Comparison of ENCODE assay signal across 8 cellular contexts in the genomic region with DNA sequence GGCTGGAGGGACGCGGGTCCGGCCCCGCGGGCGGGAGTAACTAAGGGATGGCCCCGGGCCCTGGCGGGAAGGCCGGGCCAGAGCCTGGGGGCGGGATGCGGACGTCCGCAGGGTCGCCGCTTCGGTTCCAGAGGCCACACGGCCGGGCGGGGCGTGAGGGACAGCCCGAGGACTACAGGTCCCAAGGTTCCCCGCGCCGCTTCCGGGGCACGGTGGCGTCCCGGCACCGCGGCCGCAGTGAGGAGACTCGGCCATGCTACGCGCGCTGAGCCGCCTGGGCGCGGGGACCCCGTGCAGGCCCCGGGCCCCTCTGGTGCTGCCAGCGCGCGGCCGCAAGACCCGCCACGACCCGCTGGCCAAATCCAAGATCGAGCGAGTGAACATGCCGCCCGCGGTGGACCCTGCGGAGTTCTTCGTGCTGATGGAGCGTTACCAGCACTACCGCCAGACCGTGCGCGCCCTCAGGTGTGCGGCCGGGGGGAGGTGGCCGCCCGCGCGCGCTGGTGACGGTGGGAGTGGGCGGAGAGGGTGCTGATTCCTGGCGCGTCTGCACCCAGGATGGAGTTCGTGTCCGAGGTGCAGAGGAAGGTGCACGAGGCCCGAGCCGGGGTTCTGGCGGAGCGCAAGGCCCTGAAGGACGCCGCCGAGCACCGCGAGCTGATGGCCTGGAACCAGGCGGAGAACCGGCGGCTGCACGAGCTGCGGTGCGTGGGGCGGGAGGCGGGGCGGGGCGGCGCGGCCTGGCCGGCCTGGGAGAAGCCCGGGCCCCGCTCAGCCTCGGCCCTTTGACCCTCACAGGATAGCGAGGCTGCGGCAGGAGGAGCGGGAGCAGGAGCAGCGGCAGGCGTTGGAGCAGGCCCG. TPM values are rescaled to one million over a fixed set of nuclear protein-coding genes. Genes with fewer than 3 reads are reported as not detected.
DNase-seq lines count a peak whose midpoint lies in the region; ATAC-seq and TF ChIP-seq lines count a peak whose summit lies in the region.

A gene (plus strand): TSS at position 237 of the 861 bp plus-strand sequence. CDS start 17 bp downstream, at position 254.

- peaks cover 12 to 27% of the 10 kb centered on the region in 2 experiments for H3K36me3 ChIP-seq in SK-N-SH (replicated peaks in 1 of 2; ENCODE audit: control insufficient read depth in 1 of 2, insufficient read depth in 2 of 2, low read length in 1 of 2)
- peaks cover 23% of the 10 kb centered on the region for H3K36me3 ChIP-seq in osteoblast (ENCODE audit: insufficient read depth, low read length)
- no peaks in the 10 kb centered on the region for H3K36me3 ChIP-seq in testis (ENCODE audit: low read depth, missing control alignments)

- TF ChIP-seq RAD21 in SK-N-SH (IDR thresholded peaks at IDR 0.05; ENCODE audit: low read length), result no peak

- H3K9me3 ChIP-seq in SK-N-SH, result no peaks in the 10 kb centered on the region
- no peaks in the 10 kb centered on the region for H3K9me3 ChIP-seq in osteoblast (ENCODE audit: low read depth, low read length)
- no peaks in the 10 kb centered on the region for H3K9me3 ChIP-seq in testis

- peak within 1 kb of the TSS; percentile 95 for H3K4me3 Mint-ChIP-seq in activated naive CD4-positive, alpha-beta T cell treated with anti-CD3 and anti-CD28 coated beads, Interleukin-2, amount 50 U/mL, for 24 hours

- DNase-seq in ELR (ENCODE audit: low read depth), result peak; percentile 90
- DNase-seq in LHCN-M2 (ENCODE audit: low read depth), result peak; percentile 83
- peak; percentile 96 for DNase-seq in SK-N-SH
- DNase-seq in glomerular visceral epithelial cell (ENCODE audit: extremely low spot score), result peak; percentile 86
- DNase-seq in osteoblast (ENCODE audit: insufficient read length, low spot score, missing footprints), result peak; percentile 99
- peak; percentile 94 for DNase-seq in testis

- H3K27ac Mint-ChIP-seq in activated naive CD4-positive, alpha-beta T cell treated with anti-CD3 and anti-CD28 coated beads, Interleukin-2, amount 50 U/mL, for 24 hours, result peak within 1 kb of the TSS; percentile 85

- H3K27me3 ChIP-seq in SK-N-SH (ENCODE audit: insufficient read depth), result no peaks in the 10 kb centered on the region
- H3K27me3 ChIP-seq in osteoblast (ENCODE audit: insufficient read depth, low read length), result no peaks in the 10 kb centered on the region
- H3K27me3 ChIP-seq in testis, result no peaks in the 10 kb centered on the region

- TF ChIP-seq POLR2A in testis (IDR thresholded peaks at IDR 0.05), result peak; percentile 5

- CTCF ChIA-PET in SK-N-SH (lab: Yijun Ruan, JAX), result interaction anchor here (1.5 kb wide), 1 partner anchor 8 kb away, joined by 7 read pairs; no protein-coding TSS in a partner anchor

- peaks cover 5 to 17% of the 10 kb centered on the region in 2 experiments; a peak in 2 of 4 replicates for H3K4me1 ChIP-seq in SK-N-SH (ENCODE audit: control insufficient read depth in 1 of 2, insufficient read depth in 2 of 2, low read depth in 1 of 2, low read length in 1 of 2)
- peaks cover 15% of the 10 kb centered on the region for H3K4me1 ChIP-seq in osteoblast (ENCODE audit: insufficient read depth, low read length)
- peaks cover 12% of the 10 kb centered on the region for H3K4me1 ChIP-seq in testis

- H3K27me3 Mint-ChIP-seq in activated naive CD4-positive, alpha-beta T cell treated with anti-CD3 and anti-CD28 coated beads, Interleukin-2, amount 50 U/mL, for 24 hours, result no peaks in the 10 kb centered on the region

- H3K27ac ChIP-seq in SK-N-SH (ENCODE audit: low read depth in 2 of 2, low read length in 1 of 2) (peak within 1 kb of the TSS; percentile 54 to 96), osteoblast (ENCODE audit: low read depth, low read length) (peak within 1 kb of the TSS; percentile 80), testis (peak within 1 kb of the TSS; percentile 81 to 85)

- H4K20me1 ChIP-seq in SK-N-SH (ENCODE audit: insufficient read depth) (0 out of 2 replicates have a peak, but pooled peaks cover 5% of the 10 kb centered on the region), osteoblast (ENCODE audit: insufficient read depth, low read length) (no peaks in the 10 kb centered on the region)

- peak; percentile 88 for ATAC-seq in GM21825 (IDR thresholded peaks at IDR 0.05; ENCODE audit: unreplicated experiment)

- peaks cover 20% of the 10 kb centered on the region for H3K4me1 Mint-ChIP-seq in activated naive CD4-positive, alpha-beta T cell treated with anti-CD3 and anti-CD28 coated beads, Interleukin-2, amount 50 U/mL, for 24 hours

- peak within 1 kb of the TSS; percentile 78 to 97 for H3K4me3 ChIP-seq in SK-N-SH (ENCODE audit: low read depth in 2 of 2, low read length in 1 of 2)
- peak within 1 kb of the TSS; percentile 94 for H3K4me3 ChIP-seq in osteoblast (ENCODE audit: insufficient read depth, low read length)
- peak within 1 kb of the TSS; percentile 72 to 88 for H3K4me3 ChIP-seq in testis

- H2AFZ ChIP-seq in SK-N-SH (ENCODE audit: low read depth) (peak within 1 kb of the TSS; percentile 53; the same call in 1 of the 2 replicates), osteoblast (ENCODE audit: low read length) (peak within 1 kb of the TSS; percentile 72)

- TF ChIP-seq EP300 in SK-N-SH (IDR thresholded peaks at IDR 0.05; ENCODE audit: borderline replicate concordance in 1 of 2, low read depth in 1 of 2, low read length in 1 of 2), result peak in 1 of 2 experiments; percentile 6; a peak in 1 of 4 replicates

- peak within 1 kb of the TSS; percentile 94 for H3K4me2 ChIP-seq in SK-N-SH
- H3K4me2 ChIP-seq in osteoblast (ENCODE audit: insufficient read depth, low read length), result peak within 1 kb of the TSS; percentile 81

- H3K79me2 ChIP-seq in SK-N-SH (ENCODE audit: insufficient read depth), result peaks cover 21% of the 10 kb centered on the region
- H3K79me2 ChIP-seq in osteoblast (ENCODE audit: insufficient read depth, low read length), result peaks cover 11% of the 10 kb centered on the region

- no peaks in the 10 kb centered on the region for H3K9me2 ChIP-seq in SK-N-SH

- POLR2A ChIA-PET in SK-N-SH (lab: Yijun Ruan, JAX), result interaction anchor here (1.0 to 1.1 kb wide), 2 partner anchors 113 to 171 kb away, joined by 3 read pairs; a partner anchor contains a TSS

- H3K36me3 Mint-ChIP-seq in activated naive CD4-positive, alpha-beta T cell treated with anti-CD3 and anti-CD28 coated beads, Interleukin-2, amount 50 U/mL, for 24 hours, result peaks cover 10% of the 10 kb centered on the region

- peak within 1 kb of the TSS; percentile 80 for H3K9ac ChIP-seq in SK-N-SH

- H3K9me3 Mint-ChIP-seq in activated naive CD4-positive, alpha-beta T cell treated with anti-CD3 and anti-CD28 coated beads, Interleukin-2, amount 50 U/mL, for 24 hours, result no peaks in the 10 kb centered on the region

- 2% methylated on average over 41 of the region's 104 CpGs for WGBS in SK-N-SH (ENCODE audit: low lambda C conversion rate)
- 0 to 1% methylated on average over 19 to 60 of the region's 104 CpGs for WGBS in testis, 2 donors

- peaks cover 4% of the 10 kb centered on the region for H3F3A ChIP-seq in SK-N-SH (replicated peaks; ENCODE audit: insufficient read depth)

- intact Hi-C loops in testis (cut with DNase I; ENCODE audit: low total_unique reads), result no loop called here

- TF ChIP-seq CTCF in SK-N-SH (IDR thresholded peaks at IDR 0.05) (no peak), osteoblast (IDR thresholded peaks at IDR 0.05; ENCODE audit: extremely low read depth, low read depth, low read length) (no peak), testis (IDR thresholded peaks at IDR 0.05) (no peak)

TF ChIP-seq in SK-N-SH, 30 proteins besides CTCF, POLR2A, EP300 and RAD21 (continues in another document):
- TF ChIP-seq, protein P1, sequence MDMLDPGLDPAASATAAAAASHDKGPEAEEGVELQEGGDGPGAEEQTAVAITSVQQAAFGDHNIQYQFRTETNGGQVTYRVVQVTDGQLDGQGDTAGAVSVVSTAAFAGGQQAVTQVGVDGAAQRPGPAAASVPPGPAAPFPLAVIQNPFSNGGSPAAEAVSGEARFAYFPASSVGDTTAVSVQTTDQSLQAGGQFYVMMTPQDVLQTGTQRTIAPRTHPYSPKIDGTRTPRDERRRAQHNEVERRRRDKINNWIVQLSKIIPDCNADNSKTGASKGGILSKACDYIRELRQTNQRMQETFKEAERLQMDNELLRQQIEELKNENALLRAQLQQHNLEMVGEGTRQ (IDR thresholded peaks at IDR 0.05; ENCODE audit: borderline replicate concordance, low read depth, low read length), result no peak
- peak; percentile 86 for TF ChIP-seq ELF1 (IDR thresholded peaks at IDR 0.05)
- no peak for TF ChIP-seq RFX5 (IDR thresholded peaks at IDR 0.05; ENCODE audit: low read length)
- TF ChIP-seq, protein P2, sequence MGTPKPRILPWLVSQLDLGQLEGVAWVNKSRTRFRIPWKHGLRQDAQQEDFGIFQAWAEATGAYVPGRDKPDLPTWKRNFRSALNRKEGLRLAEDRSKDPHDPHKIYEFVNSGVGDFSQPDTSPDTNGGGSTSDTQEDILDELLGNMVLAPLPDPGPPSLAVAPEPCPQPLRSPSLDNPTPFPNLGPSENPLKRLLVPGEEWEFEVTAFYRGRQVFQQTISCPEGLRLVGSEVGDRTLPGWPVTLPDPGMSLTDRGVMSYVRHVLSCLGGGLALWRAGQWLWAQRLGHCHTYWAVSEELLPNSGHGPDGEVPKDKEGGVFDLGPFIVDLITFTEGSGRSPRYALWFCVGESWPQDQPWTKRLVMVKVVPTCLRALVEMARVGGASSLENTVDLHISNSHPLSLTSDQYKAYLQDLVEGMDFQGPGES (IDR thresholded peaks at IDR 0.05; ENCODE audit: low read depth, low read length), result no peak
- no peak for TF ChIP-seq RXRA (IDR thresholded peaks at IDR 0.05; ENCODE audit: borderline replicate concordance, low read depth)
- TF ChIP-seq GABPA (IDR thresholded peaks at IDR 0.05; ENCODE audit: low read depth), result peak; percentile 81
- TF ChIP-seq TAF1 (IDR thresholded peaks at IDR 0.05; ENCODE audit: borderline replicate concordance, low read depth, low read length), result peak; percentile 50
- TF ChIP-seq, protein P3, sequence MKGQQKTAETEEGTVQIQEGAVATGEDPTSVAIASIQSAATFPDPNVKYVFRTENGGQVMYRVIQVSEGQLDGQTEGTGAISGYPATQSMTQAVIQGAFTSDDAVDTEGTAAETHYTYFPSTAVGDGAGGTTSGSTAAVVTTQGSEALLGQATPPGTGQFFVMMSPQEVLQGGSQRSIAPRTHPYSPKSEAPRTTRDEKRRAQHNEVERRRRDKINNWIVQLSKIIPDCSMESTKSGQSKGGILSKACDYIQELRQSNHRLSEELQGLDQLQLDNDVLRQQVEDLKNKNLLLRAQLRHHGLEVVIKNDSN (IDR thresholded peaks at IDR 0.05; ENCODE audit: borderline replicate concordance, low read depth), result 0 out of 2 replicates have a peak, but pooled peaks have one; percentile 4

RNA-seq across cellular contexts. Expression of the gene that starts here (rescaled TPM):
- total RNA-seq in LHCN-M2 (2014; rRNA removed) (58.4 and 66.9 TPM in 2 replicates), osteoblast (20.6 and 21.0 TPM in 2 replicates), testis (10 to 100 TPM; 37.4 to 55.9 TPM)
- 38.0 TPM for polyA plus RNA-seq in LHCN-M2 (2012)
- polyA plus RNA-seq in SK-N-SH (2012; rRNA removed) (114 and 152 TPM in 2 replicates), testis (ENCODE audit: insufficient read depth, low read depth, low replicate concordance) (28.3 TPM)
- 91.5 and 118 TPM in 2 replicates for polyA plus RNA-seq in SK-N-SH (2012; cell fraction: cytosol; rRNA removed)
- 94.2 and 127 TPM in 2 replicates for polyA plus RNA-seq in SK-N-SH (2012; cell fraction: nucleus; rRNA removed)

Comparison
In these comparisons a context has a peak if more than half of its experiments do, and no peak if none do; other contexts are left out.
1. Peak in every context shown above with its lines: DNase-seq, ATAC-seq, H3K4me3 ChIP-seq and H3K27ac ChIP-seq.